ENCODE assay signal across 8 cellular contexts in the genomic region with DNA sequence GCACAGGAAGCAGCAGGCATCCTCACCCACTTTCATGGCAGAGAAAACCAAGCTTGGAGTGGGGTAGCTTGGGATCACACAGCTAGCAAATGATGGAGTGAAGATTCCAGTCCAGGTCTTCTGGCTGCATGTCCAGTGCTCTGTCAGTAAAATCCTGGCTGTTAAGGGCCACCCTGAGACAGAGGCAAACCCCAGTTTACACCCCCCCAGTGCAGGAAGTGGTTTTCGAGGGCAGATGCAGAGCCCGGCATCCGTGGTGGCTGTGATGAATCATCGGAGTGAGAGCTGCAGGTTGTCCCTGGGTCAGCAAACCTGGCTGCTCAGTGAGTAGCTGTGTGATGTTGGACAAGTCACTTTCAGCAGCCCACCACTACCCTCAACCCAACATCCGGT.
DNase-seq lines count a peak whose midpoint lies in the region; ATAC-seq and TF ChIP-seq lines count a peak whose summit lies in the region.

No MANE protein-coding gene starts in this region.

- H3K9me3 Mint-ChIP-seq in naive thymus-derived CD8-positive, alpha-beta T cell, result no peaks in the 10 kb centered on the region

- ATAC-seq in GM21786 (IDR thresholded peaks at IDR 0.05; ENCODE audit: unreplicated experiment) (peak; percentile 48), thoracic aorta (ENCODE audit: insufficient number of reproducible peaks, low FRiP score, low read depth) (no peak)
- peak; percentile 80 to 83 for ATAC-seq in activated CD4-positive, CD25-positive, alpha-beta regulatory T cell treated with anti-CD3 and anti-CD28 coated beads, Interleukin-2, amount 50 U/mL, for 24 hours
- peak; percentile 69 for ATAC-seq in naive thymus-derived CD8-positive, alpha-beta T cell

- peaks cover 66 to 85% of the 10 kb centered on the region in 2 donors for H3K4me1 ChIP-seq in thoracic aorta (ENCODE audit: control insufficient read depth in 1 of 2, low read depth in 2 of 2)

- peak overlapping the region; percentile 49 to 92 (median 80) for H3K4me3 Mint-ChIP-seq in naive thymus-derived CD8-positive, alpha-beta T cell

- peak overlapping the region; percentile 87 to 97 (median 95) for H3K27ac Mint-ChIP-seq in naive thymus-derived CD8-positive, alpha-beta T cell

- H3K4me3 ChIP-seq in thoracic aorta, result no peak overlapping the region

- no peaks in the 10 kb centered on the region for H3K27me3 Mint-ChIP-seq in naive thymus-derived CD8-positive, alpha-beta T cell

- no peaks in the 10 kb centered on the region for H3K27me3 ChIP-seq in thoracic aorta (replicated peaks; ENCODE audit: insufficient read depth)

- H3K27ac ChIP-seq in thoracic aorta, result peak overlapping the region; percentile 86 to 92

- POLR2A ChIA-PET in naive thymus-derived CD8-positive, alpha-beta T cell (lab: Charles Lee), result interaction anchor here (0.6 to 5.3 kb wide), 15 partner anchors 10 to 1351 kb away, joined by 3 to 72 read pairs (median 6); partner anchors contain the start of genes ALAD, C9orf43 and POLE3

- H3K36me3 ChIP-seq in thoracic aorta, result peaks cover 5% of the 10 kb centered on the region

- peak; percentile 99 for DNase-seq in ELR (ENCODE audit: low read depth)
- peak; percentile 100 for DNase-seq in LHCN-M2 (ENCODE audit: low read depth)
- peak; percentile 80 for DNase-seq in central memory CD4-positive, alpha-beta T cell
- DNase-seq in naive thymus-derived CD8-positive, alpha-beta T cell, result peak; percentile 46 to 87 (median 69)
- DNase-seq in thoracic aorta (ENCODE audit: low spot score), result no peak
- no peak for DNase-seq in NCI-H1092 (lab: John Stamatoyannopoulos, UW)

- no peak for TF ChIP-seq CTCF in thoracic aorta (IDR thresholded peaks at IDR 0.05)

- peaks cover 48 to 88% (median 84%) of the 10 kb centered on the region in 4 donors for H3K4me1 Mint-ChIP-seq in naive thymus-derived CD8-positive, alpha-beta T cell

- peaks cover 0 to 11% (median 1%) of the 10 kb centered on the region in 3 donors for H3K36me3 Mint-ChIP-seq in naive thymus-derived CD8-positive, alpha-beta T cell

- no peaks in the 10 kb centered on the region for H3K9me3 ChIP-seq in thoracic aorta

Comparison
In these comparisons a context has a peak if more than half of its experiments do, and no peak if none do; other contexts are left out.
1. DNase-seq: peak in ELR (single experiment), LHCN-M2 (single experiment), central memory CD4-positive, alpha-beta T cell (single experiment) and naive thymus-derived CD8-positive, alpha-beta T cell (10 of 10); none in thoracic aorta (single experiment) and NCI-H1092 (single experiment).